ENCODE assay signal across 8 cellular contexts in the genomic region with DNA sequence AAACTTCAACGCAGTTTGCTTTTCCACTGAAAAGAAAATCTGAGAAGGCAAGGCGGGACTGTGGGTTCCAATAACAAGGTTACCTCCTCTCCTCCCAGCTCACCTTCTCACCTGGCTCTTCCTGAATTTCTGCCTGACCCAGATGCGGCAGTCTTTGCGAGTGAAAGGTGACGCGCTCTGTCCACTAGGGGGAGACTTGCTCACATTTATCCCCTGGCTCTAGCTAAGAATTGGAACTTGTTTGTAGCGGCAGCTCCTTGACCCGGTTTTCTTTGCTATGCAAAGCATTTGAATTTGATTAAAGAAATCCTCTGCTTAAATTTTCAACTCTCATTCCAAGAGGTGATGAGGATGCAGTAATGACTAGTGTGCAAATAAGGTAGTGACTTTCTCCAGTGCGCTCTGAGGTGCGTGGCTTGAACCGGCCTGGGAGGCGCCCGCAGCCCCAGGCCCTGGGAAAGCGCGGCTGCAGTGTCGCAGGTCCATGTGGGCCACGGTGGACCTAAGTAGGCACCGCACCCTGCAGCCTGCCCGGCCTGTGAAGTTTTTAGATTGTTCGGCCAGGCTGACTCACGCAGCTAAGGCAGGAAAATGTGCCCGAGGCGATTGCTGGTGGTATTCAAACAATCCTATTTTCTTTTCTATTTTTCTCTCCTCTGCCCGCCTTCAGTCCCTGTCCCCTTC.
DNase-seq lines count a peak whose midpoint lies in the region; ATAC-seq and TF ChIP-seq lines count a peak whose summit lies in the region.

No MANE protein-coding gene starts in this region.

- no peak overlapping the region for H3K4me3 ChIP-seq in mesenchymal stem cell (ENCODE audit: insufficient read depth in 1 of 2, low read depth in 1 of 2, low read length in 2 of 2)

- peak; percentile 95 for ATAC-seq in GM21367 (IDR thresholded peaks at IDR 0.05; ENCODE audit: unreplicated experiment)
- peak; percentile 83 for ATAC-seq in HG03571 (IDR thresholded peaks at IDR 0.05; ENCODE audit: unreplicated experiment)
- ATAC-seq in activated CD8-positive, alpha-beta T cell treated with anti-CD3 and anti-CD28 coated beads for 36 hours = peak; percentile 64

- no peak overlapping the region for H3K4ac ChIP-seq in mesenchymal stem cell (ENCODE audit: low read depth in 1 of 2, low read length in 2 of 2)

- no peak overlapping the region for H2BK12ac ChIP-seq in mesenchymal stem cell (ENCODE audit: low read length in 2 of 2)

- peaks cover 15% of the 10 kb centered on the region for H3K27me3 Mint-ChIP-seq in activated CD8-positive, alpha-beta T cell treated with anti-CD3 and anti-CD28 coated beads for 36 hours
- H3K27me3 Mint-ChIP-seq in endothelial cell (ENCODE audit: unreplicated experiment) = no peaks in the 10 kb centered on the region

- H3K36me3 Mint-ChIP-seq in activated CD8-positive, alpha-beta T cell treated with anti-CD3 and anti-CD28 coated beads for 36 hours (ENCODE audit: low read depth) = no peaks in the 10 kb centered on the region
- H3K36me3 Mint-ChIP-seq in endothelial cell (ENCODE audit: low read depth, unreplicated experiment) = no peaks in the 10 kb centered on the region

- no peak overlapping the region for H2BK120ac ChIP-seq in mesenchymal stem cell (ENCODE audit: low read depth, low read length)

- no peak overlapping the region for H2BK15ac ChIP-seq in mesenchymal stem cell (ENCODE audit: low read depth, poor library complexity, severe bottlenecking)

- DNase-seq in DMS114 treated with DMSO at 0.1 percent for 48 hours (lab: John Stamatoyannopoulos, UW; ENCODE audit: unreplicated experiment) (peak; percentile 50), NCI-H526 treated with DMSO at 0.1 percent for 48 hours (lab: John Stamatoyannopoulos, UW) (peak; percentile 87), endothelial cell (ENCODE audit: low spot score) (peak; percentile 60), mesenchymal stem cell (peak; percentile 70), stromal cell of bone marrow (ENCODE audit: low read depth) (peak; percentile 42)
- DNase-seq in activated CD8-positive, alpha-beta T cell treated with anti-CD3 and anti-CD28 coated beads for 36 hours = peak; percentile 67

- no peak overlapping the region for H3K23ac ChIP-seq in mesenchymal stem cell (ENCODE audit: low read length in 2 of 2)

- CTCF ChIA-PET in activated CD8-positive, alpha-beta T cell treated with anti-CD3 and anti-CD28 coated beads for 36 hours (lab: Charles Lee) = interaction anchor here (0.8 to 2.1 kb wide), 13 partner anchors 9 to 477 kb away, joined by 3 to 10 read pairs (median 4); no protein-coding TSS in a partner anchor

- intact Hi-C loops in activated CD8-positive, alpha-beta T cell treated with anti-CD3 and anti-CD28 coated beads for 36 hours (cut with micrococcal nuclease) = no loop called here

- peak overlapping the region; percentile 48 for H3K9ac ChIP-seq in mesenchymal stem cell (ENCODE audit: low read length)

- no peak overlapping the region for H3K14ac ChIP-seq in mesenchymal stem cell (ENCODE audit: low read length in 2 of 2)

- 24% methylated on average over 23 of the region's 24 CpGs for WGBS in mesenchymal stem cell

- H3K4me3 Mint-ChIP-seq in activated CD8-positive, alpha-beta T cell treated with anti-CD3 and anti-CD28 coated beads for 36 hours = no peak overlapping the region
- no peak overlapping the region for H3K4me3 Mint-ChIP-seq in endothelial cell (ENCODE audit: unreplicated experiment)

- no peak overlapping the region for H2AK5ac ChIP-seq in mesenchymal stem cell (ENCODE audit: low read length, severe bottlenecking)

- no peak overlapping the region for H3K27ac ChIP-seq in mesenchymal stem cell (ENCODE audit: low read length, poor library complexity, severe bottlenecking)

- H3K27ac Mint-ChIP-seq in activated CD8-positive, alpha-beta T cell treated with anti-CD3 and anti-CD28 coated beads for 36 hours = no peak overlapping the region
- H3K27ac Mint-ChIP-seq in endothelial cell (ENCODE audit: unreplicated experiment) = no peak overlapping the region

- peak; percentile 80 for TF ChIP-seq CTCF in activated CD8-positive, alpha-beta T cell treated with anti-CD3 and anti-CD28 coated beads for 36 hours (IDR thresholded peaks at IDR 0.05)
- peak; percentile 87 for TF ChIP-seq CTCF in endothelial cell (IDR thresholded peaks at IDR 0.05; ENCODE audit: unreplicated experiment)

- H3K4me1 ChIP-seq in mesenchymal stem cell (ENCODE audit: control insufficient read depth, insufficient read depth, low read depth, low read length) = peaks cover 3% of the 10 kb centered on the region

- POLR2A ChIA-PET in activated CD8-positive, alpha-beta T cell treated with anti-CD3 and anti-CD28 coated beads for 36 hours (lab: Charles Lee) = interaction anchor here (1.0 kb wide), 1 partner anchor 11 kb away, joined by 3 read pairs; no protein-coding TSS in a partner anchor

- peak overlapping the region; percentile 66 for H3K4me2 ChIP-seq in mesenchymal stem cell (ENCODE audit: low read length, poor library complexity, severe bottlenecking)

- no peak overlapping the region for H4K8ac ChIP-seq in mesenchymal stem cell (ENCODE audit: low read length)

- no peaks in the 10 kb centered on the region for H3K27me3 ChIP-seq in mesenchymal stem cell (ENCODE audit: control insufficient read depth in 1 of 2, insufficient read depth in 1 of 2, low read length in 2 of 2)

- H3K9me3 ChIP-seq in mesenchymal stem cell (ENCODE audit: control insufficient read depth, low read length) = no peaks in the 10 kb centered on the region

- no peaks in the 10 kb centered on the region for H3K79me1 ChIP-seq in mesenchymal stem cell (replicated peaks; ENCODE audit: low read length, poor library complexity, severe bottlenecking)

- H2AFZ ChIP-seq in mesenchymal stem cell (ENCODE audit: low read depth, low read length) = peak overlapping the region; percentile 72

- H3K9me3 Mint-ChIP-seq in activated CD8-positive, alpha-beta T cell treated with anti-CD3 and anti-CD28 coated beads for 36 hours = no peaks in the 10 kb centered on the region
- no peaks in the 10 kb centered on the region for H3K9me3 Mint-ChIP-seq in endothelial cell (ENCODE audit: unreplicated experiment)

- H3K4me1 Mint-ChIP-seq in activated CD8-positive, alpha-beta T cell treated with anti-CD3 and anti-CD28 coated beads for 36 hours (ENCODE audit: low read depth) = peaks cover 2% of the 10 kb centered on the region
- no peaks in the 10 kb centered on the region for H3K4me1 Mint-ChIP-seq in endothelial cell (ENCODE audit: unreplicated experiment)

- no peak overlapping the region for H4K91ac ChIP-seq in mesenchymal stem cell (ENCODE audit: low read length)

- no peaks in the 10 kb centered on the region for H3K36me3 ChIP-seq in mesenchymal stem cell (ENCODE audit: control insufficient read depth in 1 of 2, insufficient read depth in 2 of 2, low read depth in 1 of 2, low read length in 2 of 2)

- H3K18ac ChIP-seq in mesenchymal stem cell (ENCODE audit: low read depth in 1 of 2, low read length in 2 of 2) = no peak overlapping the region

- no peak overlapping the region for H2BK5ac ChIP-seq in mesenchymal stem cell (ENCODE audit: low read depth, low read length, poor library complexity, severe bottlenecking)
